Comparison of ENCODE assay signal across 1 cellular context in genomic region chr15:57635300-57635944, GRCh38.
TF ChIP-seq lines count a peak whose summit lies in the region.

No MANE protein-coding gene starts in this region.

TF ChIP-seq in WTC11, 78 proteins besides CTCF, POLR2A, EP300 and RAD21 (continued from another document):
- TF ChIP-seq ZBTB43 (CRISPR knock-in tag; IDR thresholded peaks at IDR 0.05), result no peak
